Comparison of ENCODE assay signal across 31 cellular contexts in genomic region chr22:49865156-49865555, GRCh38.
"Had no signal": no experiment of that assay in that cellular context is flagged by ENCODE, and none has a peak within 500 bp of the region (broad histone marks: within the 10 kb centered on the region; RNA-seq: fewer than 3 reads in every experiment).

No MANE protein-coding gene starts in this region.

- H3K4me3 Mint-ChIP-seq: dendritic cell treated with granulocyte-macrophage colony-stimulating factor and Interleukin-4, amounts not matched to agents 40 ng/mL and 50 ng/mL, for 4 days; endodermal cell; memory B cell; mesothelial cell of epicardium; natural killer cell treated with Interleukin-12 subunit alpha and Interleukin-12 subunit beta and Interleukin-15 and Interleukin-18, amount 100 ng/mL, for 72 hours; stimulated activated effector memory CD8-positive, alpha-beta T cell treated with anti-CD3 and anti-CD28 coated beads, Interleukin-12 subunit alpha, Interleukin-12 subunit beta, amount 100 ng/mL, for 72 hours had no signal

- H3K36me3 ChIP-seq: colonic mucosa, neutrophil, pancreas, right lobe of liver, thyroid gland, upper lobe of left lung, uterus had no signal

- H3K9me3 ChIP-seq: colonic mucosa, neutrophil, pancreas, thyroid gland had no signal

- DNase-seq: colonic mucosa; effector CD8-positive, alpha-beta T cell; endodermal cell; foreskin fibroblast; heart left ventricle; kidney; mucosa of descending colon; naive B cell; pancreas; right lobe of liver; stimulated activated CD4-positive, alpha-beta T cell treated with anti-CD3 and anti-CD28 coated beads, Interleukin-2, amount 100 ng/mL, for 24 hours; stimulated activated CD4-positive, alpha-beta T cell treated with anti-CD3 and anti-CD28 coated beads, Interleukin-4, amount 100 ng/mL, for 24 hours; stimulated activated naive CD4-positive, alpha-beta T cell treated with Interleukin-2 at 50 U/mL for 16 hours; stomach; thyroid gland; upper lobe of left lung; uterus had no signal

- FAIRE-seq: kidney, pancreas had no signal

- H3K9me3 Mint-ChIP-seq: natural killer cell treated with Interleukin-12 subunit alpha and Interleukin-12 subunit beta and Interleukin-15 and Interleukin-18, amount 100 ng/mL, for 72 hours had no signal

- H3K27ac Mint-ChIP-seq: dendritic cell treated with granulocyte-macrophage colony-stimulating factor and Interleukin-4, amounts not matched to agents 40 ng/mL and 50 ng/mL, for 4 days; endodermal cell; memory B cell; mesothelial cell of epicardium; natural killer cell treated with Interleukin-12 subunit alpha and Interleukin-12 subunit beta and Interleukin-15 and Interleukin-18, amount 100 ng/mL, for 72 hours; stimulated activated effector memory CD8-positive, alpha-beta T cell treated with anti-CD3 and anti-CD28 coated beads, Interleukin-12 subunit alpha, Interleukin-12 subunit beta, amount 100 ng/mL, for 72 hours had no signal

- H2AFZ ChIP-seq: hepatocyte had no signal

- H3K27me3 ChIP-seq: colonic mucosa, gastroesophageal sphincter, heart left ventricle, hepatocyte, neutrophil, pancreas, right lobe of liver, stomach, thyroid gland, upper lobe of left lung, uterus had no signal

- H3K4me1 ChIP-seq: colonic mucosa, gastroesophageal sphincter, pancreas, uterus had no signal

- H3K27ac ChIP-seq: colonic mucosa, epithelial cell of prostate, gastroesophageal sphincter, heart left ventricle, hepatocyte, neutrophil, pancreas, right lobe of liver, stomach, thyroid gland, upper lobe of left lung, uterus had no signal

- H3K4me1 Mint-ChIP-seq: endodermal cell had no signal

- H3K27me3 Mint-ChIP-seq: dendritic cell treated with granulocyte-macrophage colony-stimulating factor and Interleukin-4, amounts not matched to agents 40 ng/mL and 50 ng/mL, for 4 days; memory B cell; naive B cell; natural killer cell treated with Interleukin-12 subunit alpha and Interleukin-12 subunit beta and Interleukin-15 and Interleukin-18, amount 100 ng/mL, for 72 hours; progenitor cell of endocrine pancreas had no signal

- H3K4me2 ChIP-seq: hepatocyte, smooth muscle cell had no signal

- ATAC-seq: esophagus mucosa; gastroesophageal sphincter; left lobe of liver; mucosa of descending colon; natural killer cell treated with Interleukin-12 subunit alpha and Interleukin-12 subunit beta and Interleukin-15 and Interleukin-18, amount 100 ng/mL, for 72 hours; pancreas; right lobe of liver had no signal

- H3K4me3 ChIP-seq: colonic mucosa, gastroesophageal sphincter, heart left ventricle, hepatocyte, lung, mucosa of descending colon, pancreas, right lobe of liver, smooth muscle cell, stomach, thyroid gland, upper lobe of left lung, uterus had no signal
